ENCODE assay signal across 8 cellular contexts in genomic region chr2:31170071-31170698, GRCh38. TPM values are rescaled to one million over a fixed set of nuclear protein-coding genes. Genes with fewer than 3 reads are reported as not detected.
A peak's percentile ranks its signal among the peaks of the same experiment; 100 is the strongest.
DNase-seq lines count a peak whose midpoint lies in the region; ATAC-seq and TF ChIP-seq lines count a peak whose summit lies in the region.

No MANE protein-coding gene starts in this region.

- H3K36me3 ChIP-seq in Caco-2 (ENCODE audit: control insufficient read depth, insufficient read depth, low read length) (no peaks in the 10 kb centered on the region), RWPE2 (ENCODE audit: low read depth) (no peaks in the 10 kb centered on the region)

- intact Hi-C loops in Caco-2 (cut with micrococcal nuclease; ENCODE audit: unreplicated experiment) (loop anchor here (1.0 kb wide), 5 partner anchors 19 to 456 kb away; no protein-coding TSS in a partner anchor), cardiac septum (cut with DNase I) (loop anchor here (1.0 to 10.0 kb wide), 4 partner anchors 163 to 1005 kb away; no protein-coding TSS in a partner anchor)

- H3K36me3 Mint-ChIP-seq in Caco-2 (ENCODE audit: insufficient read depth, unreplicated experiment) (no peaks in the 10 kb centered on the region), progenitor cell of endocrine pancreas (ENCODE audit: insufficient read depth) (no peaks in the 10 kb centered on the region)

- H3K4me3 ChIP-seq in Caco-2 (ENCODE audit: low read depth, low read length) (no peak overlapping the region), RWPE2 (ENCODE audit: severe bottlenecking) (no peak overlapping the region)

- H3K27ac Mint-ChIP-seq in Caco-2 (ENCODE audit: unreplicated experiment) = no peak overlapping the region
- H3K27ac Mint-ChIP-seq in progenitor cell of endocrine pancreas = no peak overlapping the region

- H3K4me3 Mint-ChIP-seq in Caco-2 (ENCODE audit: unreplicated experiment) = no peak overlapping the region
- H3K4me3 Mint-ChIP-seq in progenitor cell of endocrine pancreas (ENCODE audit: low read depth) = no peak overlapping the region

- DNase-seq in Caco-2 (peak; percentile 66 to 74), Kasumi-1 (lab: John Stamatoyannopoulos, UW) (peak; percentile 77 to 82), RWPE2 (ENCODE audit: low spot score) (no peak), cardiac septum (ENCODE audit: low spot score) (peak; percentile 82), progenitor cell of endocrine pancreas (ENCODE audit: low spot score, unreplicated experiment) (peak; percentile 41)
- peak; percentile 7 for DNase-seq in activated naive CD8-positive, alpha-beta T cell treated with anti-CD3 and anti-CD28 coated beads, Interleukin-2, amount 50 U/mL, for 16 hours (ENCODE audit: low read depth, low spot score)

- no peaks in the 10 kb centered on the region for H3K9me3 Mint-ChIP-seq in Caco-2 (ENCODE audit: unreplicated experiment)
- H3K9me3 Mint-ChIP-seq in progenitor cell of endocrine pancreas (ENCODE audit: low read depth) = no peaks in the 10 kb centered on the region

- TF ChIP-seq CTCF in Caco-2 (IDR thresholded peaks at IDR 0.05; ENCODE audit: insufficient read depth in 1 of 2, low read depth in 1 of 2, low read length in 1 of 2, severe bottlenecking in 1 of 2, unreplicated experiment in 1 of 2) = peak; percentile 92 to 93
- peak; percentile 91 for TF ChIP-seq CTCF in RWPE2 (IDR thresholded peaks at IDR 0.05; ENCODE audit: poor library complexity, severe bottlenecking)
- TF ChIP-seq CTCF in progenitor cell of endocrine pancreas (IDR thresholded peaks at IDR 0.05; ENCODE audit: unreplicated experiment) = peak; percentile 92

- no TSS peak for BruUV-seq in Caco-2 (replicated peaks; lab: Mats Ljungman, UMichigan)

- H3K4me1 ChIP-seq in Caco-2 = no peaks in the 10 kb centered on the region
- H3K4me1 ChIP-seq in RWPE2 (ENCODE audit: insufficient read depth, poor library complexity, severe bottlenecking) = no peaks in the 10 kb centered on the region

- H3K27me3 ChIP-seq in Caco-2 (replicated peaks; ENCODE audit: control insufficient read depth, insufficient read depth, low read length) (no peaks in the 10 kb centered on the region), RWPE2 (ENCODE audit: insufficient read depth, poor library complexity, severe bottlenecking) (no peaks in the 10 kb centered on the region)

- H3K27ac ChIP-seq in RWPE2 (ENCODE audit: poor library complexity, severe bottlenecking) = no peak overlapping the region

- peaks cover 18% of the 10 kb centered on the region for H3K27me3 Mint-ChIP-seq in Caco-2 (ENCODE audit: insufficient read depth, unreplicated experiment)
- H3K27me3 Mint-ChIP-seq in progenitor cell of endocrine pancreas = peaks cover 58% of the 10 kb centered on the region

- H3K9me3 ChIP-seq in Caco-2 (no peaks in the 10 kb centered on the region), RWPE2 (ENCODE audit: severe bottlenecking) (no peaks in the 10 kb centered on the region)

- H3K4me1 Mint-ChIP-seq in Caco-2 (ENCODE audit: low read depth, unreplicated experiment) (no peaks in the 10 kb centered on the region), progenitor cell of endocrine pancreas (ENCODE audit: low read depth) (no peaks in the 10 kb centered on the region)

- peak; percentile 70 for ATAC-seq in GM21423 (IDR thresholded peaks at IDR 0.05; ENCODE audit: unreplicated experiment)
- peak; percentile 82 for ATAC-seq in RWPE2 (ENCODE audit: low read depth)
- ATAC-seq in GM21360 (IDR thresholded peaks at IDR 0.05; ENCODE audit: unreplicated experiment) = no peak

- CTCF ChIA-PET in Caco-2 (lab: Charles Lee) = interaction anchor here (0.6 to 1.5 kb wide), 17 partner anchors 10 to 461 kb away, joined by 3 to 39 read pairs (median 5); partner anchors contain the start of gene GALNT14

- POLR2A ChIA-PET in Caco-2 (lab: Charles Lee) = no interaction called here

RNA-seq across cellular contexts. Expression of gene GALNT14, which starts 31.9 kb away (rescaled TPM):
- total RNA-seq in Caco-2 (2022) (not detected in 2 replicates), cardiac septum (0.48 TPM), progenitor cell of endocrine pancreas (0.91 and 1.2 TPM in 2 replicates)

RNA-seq across cellular contexts. Expression of gene CAPN14, which starts 47.1 kb away (rescaled TPM):
- total RNA-seq in Caco-2 (2022) = 0.21 and 0.23 TPM in 2 replicates
- total RNA-seq in cardiac septum = 0.16 TPM
- 0.50 and 0.73 TPM in 2 replicates for total RNA-seq in progenitor cell of endocrine pancreas
